In the genomic region with DNA sequence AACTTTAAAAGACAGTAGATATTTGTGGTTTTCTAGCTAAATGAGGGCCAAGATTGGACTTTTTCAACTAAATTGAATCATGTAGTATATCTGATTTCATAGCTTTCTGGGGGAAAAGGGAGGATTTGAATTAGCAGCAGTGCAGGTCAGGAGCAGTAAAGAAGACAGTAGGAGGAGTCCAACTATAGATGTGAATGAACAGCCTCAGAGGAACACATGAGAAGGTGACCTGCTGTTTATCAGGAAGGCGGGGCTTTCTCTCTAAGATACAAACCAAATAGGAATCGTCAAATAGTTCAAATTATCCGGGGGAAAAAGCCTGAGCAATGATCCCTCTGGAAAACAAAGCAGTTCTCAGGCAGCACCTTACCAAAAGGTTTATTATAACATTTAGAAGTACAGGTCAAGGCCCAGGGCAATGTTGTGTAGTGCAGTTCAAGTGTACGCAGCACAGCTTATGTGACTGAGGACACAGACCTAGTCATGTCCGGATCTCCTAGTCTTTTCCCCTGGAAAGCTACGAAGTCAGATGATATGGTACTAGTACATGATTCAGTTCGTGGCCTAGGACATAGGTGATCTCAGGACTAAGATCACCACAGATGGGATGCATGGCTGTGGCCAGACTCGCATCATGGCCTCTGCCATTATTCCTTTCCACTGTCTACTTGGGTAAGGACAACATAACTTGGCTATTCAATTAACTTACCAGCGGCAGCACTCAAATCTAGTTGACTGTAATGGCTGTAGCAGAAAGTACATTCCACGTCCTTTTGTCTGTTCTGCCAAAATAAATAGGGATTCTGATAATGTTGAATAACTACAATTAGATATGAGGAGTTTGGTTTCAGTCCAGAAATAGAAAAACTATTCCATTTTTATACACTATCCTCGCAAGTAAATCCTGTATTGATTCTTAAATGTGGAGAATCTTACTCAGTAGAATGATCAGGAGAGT, we compare ENCODE assay signal across 1 cellular context.
TF ChIP-seq lines count a peak whose summit lies in the region.

No MANE protein-coding gene starts in this region.

TF ChIP-seq in WTC11, 78 proteins besides CTCF, POLR2A, EP300 and RAD21 (continued from another document):
- TF ChIP-seq, protein P1, sequence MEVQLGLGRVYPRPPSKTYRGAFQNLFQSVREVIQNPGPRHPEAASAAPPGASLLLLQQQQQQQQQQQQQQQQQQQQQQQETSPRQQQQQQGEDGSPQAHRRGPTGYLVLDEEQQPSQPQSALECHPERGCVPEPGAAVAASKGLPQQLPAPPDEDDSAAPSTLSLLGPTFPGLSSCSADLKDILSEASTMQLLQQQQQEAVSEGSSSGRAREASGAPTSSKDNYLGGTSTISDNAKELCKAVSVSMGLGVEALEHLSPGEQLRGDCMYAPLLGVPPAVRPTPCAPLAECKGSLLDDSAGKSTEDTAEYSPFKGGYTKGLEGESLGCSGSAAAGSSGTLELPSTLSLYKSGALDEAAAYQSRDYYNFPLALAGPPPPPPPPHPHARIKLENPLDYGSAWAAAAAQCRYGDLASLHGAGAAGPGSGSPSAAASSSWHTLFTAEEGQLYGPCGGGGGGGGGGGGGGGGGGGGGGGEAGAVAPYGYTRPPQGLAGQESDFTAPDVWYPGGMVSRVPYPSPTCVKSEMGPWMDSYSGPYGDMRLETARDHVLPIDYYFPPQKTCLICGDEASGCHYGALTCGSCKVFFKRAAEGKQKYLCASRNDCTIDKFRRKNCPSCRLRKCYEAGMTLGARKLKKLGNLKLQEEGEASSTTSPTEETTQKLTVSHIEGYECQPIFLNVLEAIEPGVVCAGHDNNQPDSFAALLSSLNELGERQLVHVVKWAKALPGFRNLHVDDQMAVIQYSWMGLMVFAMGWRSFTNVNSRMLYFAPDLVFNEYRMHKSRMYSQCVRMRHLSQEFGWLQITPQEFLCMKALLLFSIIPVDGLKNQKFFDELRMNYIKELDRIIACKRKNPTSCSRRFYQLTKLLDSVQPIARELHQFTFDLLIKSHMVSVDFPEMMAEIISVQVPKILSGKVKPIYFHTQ (CRISPR knock-in tag; IDR thresholded peaks at IDR 0.05): no peak
- TF ChIP-seq, protein P2, sequence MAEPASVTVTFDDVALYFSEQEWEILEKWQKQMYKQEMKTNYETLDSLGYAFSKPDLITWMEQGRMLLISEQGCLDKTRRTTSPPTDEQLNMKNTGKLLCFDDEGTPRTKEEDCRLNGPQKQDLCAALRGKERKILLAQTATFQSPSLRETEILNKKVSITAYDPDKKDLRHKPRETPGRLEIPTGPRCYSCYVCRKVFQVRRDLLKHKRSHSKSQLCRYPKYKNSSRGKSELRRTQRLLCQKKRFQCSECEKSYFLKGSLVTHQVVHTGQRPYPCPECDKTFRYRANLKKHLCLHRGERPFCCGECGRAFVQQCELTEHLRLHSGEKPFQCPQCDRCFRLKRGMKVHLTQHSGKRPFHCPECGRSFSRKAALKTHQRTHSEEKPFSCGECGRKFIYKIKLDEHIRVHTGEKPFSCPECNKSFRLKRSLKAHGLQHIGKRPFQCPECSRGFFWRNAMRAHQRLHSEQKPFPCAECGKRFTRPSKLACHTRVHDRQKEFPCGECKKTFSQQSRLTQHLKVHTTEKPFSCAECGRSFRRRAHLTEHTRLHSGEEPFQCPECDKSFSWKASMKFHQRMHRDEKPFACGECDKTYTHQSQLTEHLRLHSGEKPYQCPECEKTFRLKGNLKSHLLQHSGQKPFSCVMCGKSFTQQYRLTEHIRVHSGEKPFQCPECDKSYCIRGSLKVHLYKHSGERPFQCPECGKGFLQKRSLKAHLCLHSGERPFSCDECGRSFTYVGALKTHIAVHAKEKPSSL (CRISPR knock-in tag; conservative IDR thresholded peaks at IDR 0.05): no peak
- TF ChIP-seq ZNF423 (CRISPR knock-in tag; IDR thresholded peaks at IDR 0.05) (no peak), PRRX2 (CRISPR knock-in tag; IDR thresholded peaks at IDR 0.05) (no peak)
TF ChIP-seq in WTC11: peak in this region for 0.
